Comparison of ENCODE assay signal across 3 cellular contexts in genomic region chr15:66241886-66242285, GRCh38.
A peak's percentile ranks its signal among the peaks of the same experiment; 100 is the strongest.
TF ChIP-seq lines count a peak whose summit lies in the region.

No MANE protein-coding gene starts in this region.

TF ChIP-seq in A549, 52 proteins besides CTCF, POLR2A, EP300 and RAD21:
- TF ChIP-seq MAX (IDR thresholded peaks at IDR 0.05) (no peak), KDM1A (IDR thresholded peaks at IDR 0.05; ENCODE audit: low read depth) (no peak), HOXB13 (CRISPR knock-in tag; IDR thresholded peaks at IDR 0.05; ENCODE audit: low read depth) (no peak), MAFK (IDR thresholded peaks at IDR 0.05; ENCODE audit: partially characterized antibody) (no peak), HOXA7 (CRISPR knock-in tag; IDR thresholded peaks at IDR 0.05) (no peak), BHLHE40 (IDR thresholded peaks at IDR 0.05; ENCODE audit: low read depth, low read length) (no peak), SMC3 (IDR thresholded peaks at IDR 0.05) (no peak), HDAC2 (IDR thresholded peaks at IDR 0.05) (no peak), ZFP36 (IDR thresholded peaks at IDR 0.05; ENCODE audit: borderline replicate concordance, partially characterized antibody) (no peak), RCOR1 (IDR thresholded peaks at IDR 0.05; ENCODE audit: low read depth, low read length) (no peak), ATOH8 (CRISPR knock-in tag; IDR thresholded peaks at IDR 0.05; ENCODE audit: low read depth) (no peak), PBX3 (IDR thresholded peaks at IDR 0.05) (no peak)

TF ChIP-seq in HEK293, 187 proteins besides CTCF, POLR2A, EP300 and RAD21:
- TF ChIP-seq SP2 (tag by site-specific recombination; IDR thresholded peaks at IDR 0.05) (no peak), HOXC10 (CRISPR knock-in tag; IDR thresholded peaks at IDR 0.05) (no peak), ZNF600 (tag by site-specific recombination; IDR thresholded peaks at IDR 0.05) (peak; percentile 73), RBAK (tag by site-specific recombination; IDR thresholded peaks at IDR 0.05) (no peak), ZNF169 (tag by site-specific recombination; IDR thresholded peaks at IDR 0.05) (no peak), ZBTB17 (tag by site-specific recombination; IDR thresholded peaks at IDR 0.05) (0 out of 2 replicates have a peak, but pooled peaks have one; percentile 12), ZNF121 (tag by site-specific recombination; IDR thresholded peaks at IDR 0.05) (peak; percentile 80; the same call in 1 of the 2 replicates), ZNF747 (tag by site-specific recombination; IDR thresholded peaks at IDR 0.05) (no peak), ZNF48 (tag by site-specific recombination; IDR thresholded peaks at IDR 0.05) (no peak), GLIS1 (tag by site-specific recombination; IDR thresholded peaks at IDR 0.05) (peak; percentile 17; the same call in 1 of the 2 replicates)
TF ChIP-seq in HEK293: peak in this region for 4.

TF ChIP-seq in H1, 55 proteins besides CTCF, POLR2A, EP300 and RAD21:
- no peak for TF ChIP-seq SUZ12 (IDR thresholded peaks at IDR 0.05; ENCODE audit: low read length)
- TF ChIP-seq RFX5 (IDR thresholded peaks at IDR 0.05; ENCODE audit: borderline replicate concordance, low read depth, low read length), result no peak
